22 cellular contexts compared by ENCODE assay signal in the genomic region with DNA sequence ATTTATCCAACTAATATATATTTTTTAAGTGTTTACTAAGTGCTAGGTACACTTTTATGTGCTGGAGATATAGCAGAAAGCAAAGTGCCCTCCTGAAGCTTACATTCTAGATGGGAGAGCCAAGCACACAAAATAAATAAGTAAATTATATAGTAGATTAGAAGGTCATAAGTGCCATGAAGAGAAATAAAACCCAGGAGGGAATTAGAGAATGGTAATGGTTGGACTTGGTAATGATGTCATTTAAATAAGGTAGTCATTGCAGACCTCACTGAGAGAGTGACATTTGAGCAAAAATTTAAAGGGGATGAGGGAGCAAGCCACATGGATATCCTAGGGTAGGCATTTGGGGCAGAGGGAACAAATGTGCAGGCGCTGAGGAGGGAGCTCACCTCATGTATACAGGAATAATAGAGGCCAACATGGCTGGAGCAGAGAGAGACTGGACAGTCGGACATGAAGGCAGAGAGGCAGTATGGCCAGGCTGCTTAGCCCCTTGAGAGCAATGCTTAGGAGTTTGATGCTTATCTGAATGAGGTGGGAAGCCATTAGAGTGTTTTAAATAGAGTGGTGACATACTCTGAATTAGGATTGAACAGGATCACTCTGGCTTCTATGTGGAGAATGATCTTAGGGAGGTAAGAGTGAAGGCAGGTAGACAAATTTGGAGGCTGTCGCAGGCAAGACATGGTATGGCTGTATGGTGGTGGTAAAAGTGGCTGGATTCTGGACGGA. TPM values are rescaled to one million over a fixed set of nuclear protein-coding genes. Genes with fewer than 3 reads are reported as not detected.
DNase-seq lines count a peak whose midpoint lies in the region; ATAC-seq, FAIRE-seq and TF ChIP-seq lines count a peak whose summit lies in the region.
"Had no signal": no experiment of that assay in that cellular context is flagged by ENCODE, and none has a peak within 500 bp of the region (broad histone marks: within the 10 kb centered on the region; RNA-seq: fewer than 3 reads in every experiment).

No MANE protein-coding gene starts in this region.

- H3K36me3 ChIP-seq in OCI-LY3 (replicated peaks; ENCODE audit: low read depth, low read length), result peaks cover 9% of the 10 kb centered on the region
- no peaks in the 10 kb centered on the region for H3K36me3 ChIP-seq in skeletal muscle satellite cell (ENCODE audit: insufficient read depth, low read length)
- H3K36me3 ChIP-seq: esophagus muscularis mucosa, prostate gland, spleen, suprapubic skin had no signal

- no peak for TF ChIP-seq POLR2A in GM12891 (IDR thresholded peaks at IDR 0.05; ENCODE audit: low read depth, low read length)

- H3K79me2 ChIP-seq in OCI-LY3 (ENCODE audit: low read length), result peaks cover 97% of the 10 kb centered on the region

- peak overlapping the region; percentile 76 for H3K27ac ChIP-seq in OCI-LY3 (ENCODE audit: low read length)
- H3K27ac ChIP-seq in epithelial cell of prostate, result peak overlapping the region; percentile 98
- H3K27ac ChIP-seq: esophagus muscularis mucosa, prostate gland, SK-N-MC, suprapubic skin had no signal

- no peak overlapping the region for H3K4me3 ChIP-seq in OCI-LY3 (ENCODE audit: low read length)
- H3K4me3 ChIP-seq in skeletal muscle satellite cell (ENCODE audit: low read length), result peak overlapping the region; percentile 1
- H3K4me3 ChIP-seq: esophagus muscularis mucosa, prostate gland, SK-N-MC, spleen, suprapubic skin had no signal

- TF ChIP-seq CTCF in OCI-LY3 (IDR thresholded peaks at IDR 0.05; ENCODE audit: low read depth, low read length), result no peak

- peaks cover 52% of the 10 kb centered on the region for H3K4me1 ChIP-seq in OCI-LY3 (ENCODE audit: low read length)
- H3K4me1 ChIP-seq in skeletal muscle satellite cell (ENCODE audit: control insufficient read depth, insufficient read depth, low read length), result peaks cover 44% of the 10 kb centered on the region
- H3K4me1 ChIP-seq: prostate gland had no signal

- ATAC-seq in GM18870 (IDR thresholded peaks at IDR 0.05; ENCODE audit: unreplicated experiment) (no peak), HG02938 (IDR thresholded peaks at IDR 0.05; ENCODE audit: unreplicated experiment) (no peak), GM18511 (IDR thresholded peaks at IDR 0.05; ENCODE audit: unreplicated experiment) (no peak)
- ATAC-seq: WTC11 had no signal

- H3K27me3 ChIP-seq in OCI-LY3 (ENCODE audit: low read depth, low read length), result no peaks in the 10 kb centered on the region
- H3K27me3 ChIP-seq in skeletal muscle satellite cell (ENCODE audit: control insufficient read depth, insufficient read depth, low read length), result no peaks in the 10 kb centered on the region
- H3K27me3 ChIP-seq: esophagus muscularis mucosa, spleen, suprapubic skin had no signal

- peak overlapping the region; percentile 66 for H3K4me2 ChIP-seq in OCI-LY3 (ENCODE audit: low read length)
- H3K4me2 ChIP-seq in skeletal muscle satellite cell (ENCODE audit: low read length), result peak overlapping the region; percentile 67

- no peaks in the 10 kb centered on the region for H3K9me3 ChIP-seq in OCI-LY3 (ENCODE audit: insufficient read depth, low read length)
- H3K9me3 ChIP-seq in skeletal muscle satellite cell (replicated peaks; ENCODE audit: low read length), result no peaks in the 10 kb centered on the region
- H3K9me3 ChIP-seq: esophagus muscularis mucosa, prostate gland, spleen, suprapubic skin had no signal

- no peak overlapping the region for H3K9ac ChIP-seq in OCI-LY3 (ENCODE audit: low read length)
- H3K9ac ChIP-seq in skeletal muscle satellite cell (ENCODE audit: low read depth, low read length), result no peak overlapping the region

- DNase-seq in GM12891 (ENCODE audit: insufficient read length, low spot score) (no peak), epithelial cell of prostate (ENCODE audit: low read depth, low spot score) (no peak), cerebellum (ENCODE audit: low spot score) (no peak)
- DNase-seq: activated CD4-positive, alpha-beta T cell treated with anti-CD3 and anti-CD28 coated beads, Interleukin-2, amount 50 U/mL, for 48 hours; activated T-cell treated with anti-CD3 and anti-CD28 coated beads for 4 hours; amniotic stem cell; CD4-positive, alpha-beta memory T cell; DMS153; effector CD8-positive, alpha-beta T cell; H9; NCI-H510A; spleen had no signal

- FAIRE-seq in GM12891 (lab: Jason Lieb, UNC), result peak; percentile 76

- H4K20me1 ChIP-seq in OCI-LY3 (ENCODE audit: insufficient read depth, low read length), result peaks cover 42% of the 10 kb centered on the region

- H2AFZ ChIP-seq in OCI-LY3 (ENCODE audit: low read depth, low read length), result no peak overlapping the region

TF ChIP-seq in GM12891, 5 proteins besides CTCF, POLR2A, EP300 and RAD21:
- TF ChIP-seq PAX5 (IDR thresholded peaks at IDR 0.05; ENCODE audit: insufficient read depth, low read length, severe bottlenecking) (no peak), TAF1 (IDR thresholded peaks at IDR 0.05; ENCODE audit: low read depth, low read length) (no peak), POLR2AphosphoS5 (IDR thresholded peaks at IDR 0.05; ENCODE audit: low read depth, low read length) (no peak), POU2F2 (IDR thresholded peaks at IDR 0.05; ENCODE audit: low read depth, low read length) (no peak), SPI1 (IDR thresholded peaks at IDR 0.05; ENCODE audit: low read depth, low read length) (no peak)
TF ChIP-seq in GM12891: peak in this region for 0.

RNA-seq across cellular contexts. Expression of gene DSE, which starts 14.1 kb away (rescaled TPM):
- polyA plus RNA-seq in GM12891 (2012; ENCODE audit: low read depth, missing spikeins), result 22.8 TPM
- 24.7 and 34.0 TPM in 2 replicates for total RNA-seq in skeletal muscle satellite cell (2012; rRNA removed)
- total RNA-seq in cerebellum, result 41.1 TPM
